Comparison of ENCODE assay signal across 1 cellular context in the genomic region with DNA sequence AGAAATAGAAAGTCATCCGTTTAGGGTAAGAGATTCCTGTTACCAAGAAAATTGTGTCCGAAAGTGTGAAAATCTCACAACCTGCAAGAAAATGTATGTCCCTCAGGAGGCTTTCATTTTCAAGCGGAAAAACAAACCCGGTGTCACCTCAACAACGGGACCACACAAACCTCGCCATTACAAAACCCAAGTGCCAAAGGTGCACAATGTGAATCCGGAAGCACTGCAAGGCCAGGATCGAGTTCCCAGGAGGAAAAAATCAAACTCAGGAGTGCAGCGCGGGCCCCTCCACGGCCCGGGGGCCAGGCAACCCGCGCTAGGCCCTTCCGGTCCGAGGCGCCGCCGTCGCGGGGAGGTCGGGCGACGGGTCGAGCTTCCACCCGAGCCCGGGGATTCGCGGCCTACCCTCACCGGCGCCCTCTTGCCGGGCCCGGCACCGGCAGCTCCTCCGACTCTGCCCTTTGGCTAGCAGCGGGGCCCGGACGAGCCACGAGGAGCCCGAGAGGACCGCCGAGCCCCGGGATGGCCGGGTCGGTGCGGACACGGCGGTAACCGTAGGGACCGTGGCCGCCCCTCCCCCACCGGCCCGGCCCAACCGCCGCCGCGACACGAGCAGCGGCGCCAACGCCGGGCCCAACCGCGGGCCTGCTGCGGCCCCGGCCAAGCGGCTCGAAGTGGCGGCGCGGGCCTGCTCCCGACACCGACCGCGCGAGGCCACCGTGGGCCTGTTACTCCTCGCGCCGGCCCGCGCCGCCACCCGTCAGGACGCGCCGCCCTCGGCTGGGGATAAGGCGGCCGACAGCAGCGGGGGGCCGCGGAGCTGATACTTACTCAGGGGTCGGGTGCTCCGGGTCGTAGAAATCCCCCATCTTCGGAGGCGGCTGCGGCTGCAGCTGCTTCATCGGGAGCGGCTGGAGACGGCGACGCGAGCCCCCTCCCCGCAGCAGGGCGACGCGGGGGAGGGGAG.
TF ChIP-seq lines count a peak whose summit lies in the region.

No MANE protein-coding gene starts in this region.

TF ChIP-seq in K562, 482 proteins besides CTCF, POLR2A, EP300 and RAD21 (continued from another document):
- TF ChIP-seq, protein P1, sequence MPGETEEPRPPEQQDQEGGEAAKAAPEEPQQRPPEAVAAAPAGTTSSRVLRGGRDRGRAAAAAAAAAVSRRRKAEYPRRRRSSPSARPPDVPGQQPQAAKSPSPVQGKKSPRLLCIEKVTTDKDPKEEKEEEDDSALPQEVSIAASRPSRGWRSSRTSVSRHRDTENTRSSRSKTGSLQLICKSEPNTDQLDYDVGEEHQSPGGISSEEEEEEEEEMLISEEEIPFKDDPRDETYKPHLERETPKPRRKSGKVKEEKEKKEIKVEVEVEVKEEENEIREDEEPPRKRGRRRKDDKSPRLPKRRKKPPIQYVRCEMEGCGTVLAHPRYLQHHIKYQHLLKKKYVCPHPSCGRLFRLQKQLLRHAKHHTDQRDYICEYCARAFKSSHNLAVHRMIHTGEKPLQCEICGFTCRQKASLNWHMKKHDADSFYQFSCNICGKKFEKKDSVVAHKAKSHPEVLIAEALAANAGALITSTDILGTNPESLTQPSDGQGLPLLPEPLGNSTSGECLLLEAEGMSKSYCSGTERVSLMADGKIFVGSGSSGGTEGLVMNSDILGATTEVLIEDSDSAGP (CRISPR knock-in tag; IDR thresholded peaks at IDR 0.05): no peak
- TF ChIP-seq PPARD (CRISPR knock-in tag; IDR thresholded peaks at IDR 0.05) (no peak), TAF1 (IDR thresholded peaks at IDR 0.05; ENCODE audit: control insufficient read depth, extremely low read depth, insufficient read depth, low read length, severe bottlenecking) (peak; percentile 4), SRSF1 (IDR thresholded peaks at IDR 0.05; ENCODE audit: low read depth, low read length) (no peak), SIX5 (IDR thresholded peaks at IDR 0.05; ENCODE audit: borderline replicate concordance in 1 of 2, insufficient read depth in 1 of 2, low read depth in 1 of 2, low read length in 2 of 2) (no peak), ZNF239 (CRISPR knock-in tag; IDR thresholded peaks at IDR 0.05) (no peak)
TF ChIP-seq in K562: peak in this region for 124.
